ENCODE assay signal across 8 cellular contexts in the genomic region with DNA sequence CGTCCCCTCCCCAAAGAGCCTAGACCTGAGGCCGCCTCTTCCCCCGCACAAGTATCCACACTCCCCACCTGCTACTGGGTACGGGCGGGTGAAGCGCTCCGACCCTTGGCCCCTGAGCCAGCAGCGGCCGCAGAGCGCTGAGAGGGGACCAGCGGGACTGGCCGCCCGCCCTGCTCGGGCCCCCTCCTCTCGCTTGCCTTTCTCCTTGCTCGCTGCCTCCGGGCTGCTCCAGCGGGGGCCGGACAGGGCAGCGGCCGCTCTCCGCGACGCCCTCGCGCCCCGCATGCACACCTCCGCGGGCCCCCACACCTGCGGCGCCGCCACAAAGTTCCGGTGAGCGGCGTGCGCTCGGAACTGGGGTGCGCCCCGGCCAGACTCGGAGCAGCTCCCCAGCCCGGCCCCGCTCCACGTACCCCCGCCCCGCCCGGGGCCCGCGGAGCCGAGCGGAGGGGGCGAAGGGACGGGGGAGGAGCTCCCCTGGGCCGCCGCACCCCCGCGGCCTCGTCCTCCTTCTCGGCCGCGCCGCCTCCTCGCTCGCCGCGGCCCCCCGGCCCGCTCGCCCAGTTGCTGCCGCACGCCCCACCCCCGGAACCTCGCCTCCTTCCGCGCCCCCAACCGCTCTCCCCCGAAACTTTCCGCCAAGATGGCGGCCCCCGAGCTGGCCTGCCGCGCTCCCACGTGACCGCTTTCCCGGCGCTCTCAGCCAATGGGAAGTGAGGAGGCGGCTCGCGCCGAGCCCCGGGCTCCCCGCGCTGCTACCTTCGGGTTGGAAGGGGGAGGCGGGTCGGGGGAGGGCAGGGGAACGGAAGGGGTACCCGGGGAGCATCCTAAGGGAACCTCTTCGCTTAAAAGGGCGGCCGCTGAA. TPM values are rescaled to one million over a fixed set of nuclear protein-coding genes. Genes with fewer than 3 reads are reported as not detected.
DNase-seq lines count a peak whose midpoint lies in the region; ATAC-seq and TF ChIP-seq lines count a peak whose summit lies in the region.

No MANE protein-coding gene starts in this region.

- ATAC-seq in GM19035 (IDR thresholded peaks at IDR 0.05; ENCODE audit: unreplicated experiment), result peak; percentile 67
- peak; percentile 67 for ATAC-seq in HG03280 (IDR thresholded peaks at IDR 0.05; ENCODE audit: unreplicated experiment)

- no peak for DNase-seq in AG09309 (ENCODE audit: low read depth)
- DNase-seq in NCI-H226, result peak; percentile 94
- DNase-seq in activated CD4-positive, CD25-positive, alpha-beta regulatory T cell treated with anti-CD3 and anti-CD28 coated beads, Interleukin-2, amount 50 U/mL, for 72 hours, result peak; percentile 88
- peak; percentile 85 for DNase-seq in cerebellum (ENCODE audit: low spot score)
- peak; percentile 91 for DNase-seq in kidney tubule cell (ENCODE audit: low spot score)
- DNase-seq in stimulated activated CD4-positive, alpha-beta T cell treated with anti-CD3 and anti-CD28 coated beads, Interleukin-1b, Interleukin-23, amount 100 ng/mL, for 1 hour (ENCODE audit: low read depth in 2 of 2), result peak; percentile 63 to 75

- TF ChIP-seq CTCF in AG09309 (IDR thresholded peaks at IDR 0.05; ENCODE audit: control insufficient read depth, insufficient read depth, low read depth, low read length, missing control alignments), result no peak

- H3K4me3 ChIP-seq in AG09309 (ENCODE audit: control insufficient read depth, low read depth, low read length), result peak overlapping the region; percentile 84

RNA-seq across cellular contexts. Expression of a gene that starts 0.7 kb away (rescaled TPM):
- total RNA-seq in cerebellum, result 69.2 TPM
